Comparison of ENCODE assay signal across 27 cellular contexts in genomic region chr13:39405596-39405995, GRCh38.
A peak's percentile ranks its signal among the peaks of the same experiment; 100 is the strongest.
DNase-seq lines count a peak whose midpoint lies in the region; ATAC-seq and TF ChIP-seq lines count a peak whose summit lies in the region.
"Had no signal": no experiment of that assay in that cellular context is flagged by ENCODE, and none has a peak within 500 bp of the region (broad histone marks: within the 10 kb centered on the region; RNA-seq: fewer than 3 reads in every experiment).

No MANE protein-coding gene starts in this region.

- ATAC-seq in GM18870 (IDR thresholded peaks at IDR 0.05; ENCODE audit: unreplicated experiment) = no peak
- ATAC-seq: gastroesophageal sphincter, left cardiac atrium, sciatic nerve had no signal

- TF ChIP-seq CTCF in vagina (IDR thresholded peaks at IDR 0.05) = no peak

- H3K4me3 ChIP-seq in SK-N-MC = peak overlapping the region; percentile 52
- no peak overlapping the region for H3K4me3 ChIP-seq in mesodermal cell (ENCODE audit: extremely low read depth, insufficient read depth, low read length, poor library complexity, severe bottlenecking)
- no peak overlapping the region for H3K4me3 ChIP-seq in vagina
- H3K4me3 ChIP-seq: gastroesophageal sphincter, stomach, thyroid gland had no signal

- H3K4me1 ChIP-seq in mesodermal cell (ENCODE audit: control insufficient read depth, insufficient read depth, low read length, poor library complexity, severe bottlenecking) = peaks cover 22% of the 10 kb centered on the region
- H3K4me1 ChIP-seq in vagina = peaks cover 29% of the 10 kb centered on the region
- H3K4me1 ChIP-seq: thyroid gland had no signal

- no peaks in the 10 kb centered on the region for H3K9me3 ChIP-seq in SK-N-MC (ENCODE audit: low read depth, low read length)
- H3K9me3 ChIP-seq in mesodermal cell (ENCODE audit: control insufficient read depth, low read length) = no peaks in the 10 kb centered on the region
- no peaks in the 10 kb centered on the region for H3K9me3 ChIP-seq in vagina
- H3K9me3 ChIP-seq: gastroesophageal sphincter, stomach, thyroid gland had no signal

- WGBS in mesodermal cell (ENCODE audit: insufficient coverage in 2 of 2), 2 experiments = 53 to 61% methylated on average over 3 of the region's 5 CpGs

- peak overlapping the region; percentile 17 for H3K9ac ChIP-seq in SK-N-MC (ENCODE audit: insufficient read length)

- TF ChIP-seq POLR2A in vagina (IDR thresholded peaks at IDR 0.05) = no peak

- intact Hi-C loops in vagina (cut with DNase I) = no loop called here

- H3K27me3 ChIP-seq in vagina = no peaks in the 10 kb centered on the region
- H3K27me3 ChIP-seq: brain microvascular endothelial cell, gastroesophageal sphincter, stomach, thyroid gland had no signal

- DNase-seq in EH (ENCODE audit: low read depth) (peak; percentile 11), NCI-H1417 (lab: John Stamatoyannopoulos, UW) (peak in 2 of 3 experiments; percentile 47 to 79), SK-N-MC (ENCODE audit: low read depth, low spot score) (no peak), NCI-H1436 treated with DMSO at 0.1 percent for 48 hours (lab: John Stamatoyannopoulos, UW) (no peak), vagina (ENCODE audit: extremely low spot score in 2 of 2) (no peak)
- DNase-seq in activated CD8-positive, alpha-beta memory T cell treated with anti-CD3 and anti-CD28 coated beads, Interleukin-2, amount 50 U/mL, for 4 hours = no peak
- DNase-seq: activated CD4-positive, alpha-beta T cell treated with anti-CD3 and anti-CD28 coated beads for 4 hours; amniotic stem cell; brain microvascular endothelial cell; CD4-positive, alpha-beta memory T cell; DND-41; H9; hypothalamus; KG1; left cardiac atrium; mammary epithelial cell; NCI-H2171; NCI-H510A treated with DMSO at 0.1 percent for 48 hours; SIG-M5; stimulated activated CD4-positive, alpha-beta T cell treated with anti-CD3 and anti-CD28 coated beads, Interleukin-12 subunit alpha, Interleukin-12 subunit beta, amount 100 ng/mL, for 4 hours; stimulated activated CD4-positive, alpha-beta T cell treated with anti-CD3 and anti-CD28 coated beads, Interleukin-2, amount 100 ng/mL, for 48 hours; stomach; thyroid gland had no signal

- H3K36me3 ChIP-seq in SK-N-MC (ENCODE audit: insufficient read depth, low read length) = 0 out of 2 replicates have a peak, but pooled peaks cover 4% of the 10 kb centered on the region
- no peaks in the 10 kb centered on the region for H3K36me3 ChIP-seq in mesodermal cell (ENCODE audit: control insufficient read depth, insufficient read depth, low read length)
- no peaks in the 10 kb centered on the region for H3K36me3 ChIP-seq in vagina
- H3K36me3 ChIP-seq: brain microvascular endothelial cell, gastroesophageal sphincter, stomach, thyroid gland had no signal

- H3K27ac ChIP-seq in SK-N-MC (peak overlapping the region; percentile 82), mesodermal cell (ENCODE audit: low read depth, low read length, severe bottlenecking) (peak overlapping the region; percentile 57), vagina (no peak overlapping the region)
- H3K27ac ChIP-seq: brain microvascular endothelial cell, gastroesophageal sphincter, stomach, thyroid gland had no signal

Comparison
In these comparisons a context has a peak if more than half of its experiments do, and no peak if none do; other contexts are left out.
1. DNase-seq: peak in EH (single experiment) and NCI-H1417 (2 of 3); none in SK-N-MC (single experiment), activated CD8-positive, alpha-beta memory T cell treated with anti-CD3 and anti-CD28 coated beads, Interleukin-2, amount 50 U/mL, for 4 hours (single experiment), NCI-H1436 treated with DMSO at 0.1 percent for 48 hours (single experiment) and vagina (0 of 2).